In the genomic region with DNA sequence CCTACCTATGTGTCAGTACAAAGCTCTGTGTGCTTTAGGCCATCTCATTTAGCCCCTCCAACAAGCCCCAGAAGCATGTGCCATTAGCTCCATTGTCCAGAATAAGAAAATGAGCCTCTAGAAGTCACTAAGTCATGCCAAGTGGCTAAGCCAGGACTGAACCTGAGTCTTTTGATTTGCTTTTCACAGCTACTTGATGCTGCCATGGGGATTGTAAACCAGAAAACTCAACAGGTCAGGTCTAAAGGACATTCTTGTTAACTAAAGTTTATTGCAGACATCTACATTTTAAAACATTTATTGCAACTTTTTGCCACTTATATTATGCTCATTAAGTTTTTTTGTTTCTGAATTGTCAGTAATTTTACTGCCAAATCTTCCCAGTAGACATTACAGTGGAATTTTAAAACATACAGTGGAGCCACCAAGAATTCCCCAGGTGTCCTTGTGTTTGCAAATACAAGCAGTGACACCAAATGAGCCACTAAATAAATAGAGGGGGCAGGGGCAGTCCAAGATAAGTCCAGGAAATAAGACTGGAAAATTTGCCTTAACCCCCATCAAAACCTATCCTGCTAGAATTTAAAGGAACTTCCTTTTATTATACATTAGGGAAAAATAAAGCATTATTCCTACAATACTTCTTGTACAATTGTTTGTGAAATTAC, we compare ENCODE assay signal across 24 cellular contexts.
DNase-seq lines count a peak whose midpoint lies in the region; ATAC-seq, FAIRE-seq and TF ChIP-seq lines count a peak whose summit lies in the region.
"Had no signal": no experiment of that assay in that cellular context is flagged by ENCODE, and none has a peak within 500 bp of the region (broad histone marks: within the 10 kb centered on the region; RNA-seq: fewer than 3 reads in every experiment).

No MANE protein-coding gene starts in this region.

- no peak for TF ChIP-seq POLR2A in HepG2 (IDR thresholded peaks at IDR 0.05; ENCODE audit: insufficient read depth in 1 of 2, low read depth in 2 of 2, low read length in 2 of 2)

- FAIRE-seq in HepG2 (lab: Jason Lieb, UNC): no peak
- FAIRE-seq: A204.1, D721Med, GM12891, GM18507, H54 had no signal

- intact Hi-C loops in PC-3 (cut with micrococcal nuclease) (no loop called here), HepG2 (cut with micrococcal nuclease; ENCODE audit: unreplicated experiment) (no loop called here), head of caudate nucleus (cut with DNase I) (no loop called here)

- CTCF ChIA-PET in PC-3 (lab: Charles Lee): interaction anchor here (0.6 kb wide), 1 partner anchor 42 kb away, joined by 3 read pairs; no protein-coding TSS in a partner anchor
- CTCF ChIA-PET in HepG2 (lab: Yijun Ruan, JAX; ENCODE audit: low intra/inter-chr PET ratio, low total read pairs): no interaction called here

- peaks cover 26% of the 10 kb centered on the region for H3K4me1 ChIP-seq in PC-3 (ENCODE audit: insufficient read depth, low read length)
- peaks cover 30% of the 10 kb centered on the region for H3K4me1 ChIP-seq in HepG2 (ENCODE audit: insufficient read depth, low read length)
- H3K4me1 ChIP-seq: BLaER1 treated with 17β-estradiol and CSF1 and Interleukin-3, amounts not matched to agents 10 nM and 100 nM had no signal

- in situ Hi-C loops in HepG2 (cut with HindIII; ENCODE audit: extremely low pct_ligation_motif_present, low pct_unique_long_range_greater_than_20kb): no loop called here

- TF ChIP-seq EP300 in HepG2 (IDR thresholded peaks at IDR 0.05; ENCODE audit: low read depth in 2 of 2, low read length in 2 of 2) (no peak), HepG2 (CRISPR knock-in tag; IDR thresholded peaks at IDR 0.05; ENCODE audit: borderline replicate concordance) (no peak)

- H3K36me3 ChIP-seq in PC-3 (ENCODE audit: low read depth, low read length) (no peaks in the 10 kb centered on the region), HepG2 (replicated peaks in 1 of 2; ENCODE audit: control insufficient read depth in 1 of 2, insufficient read depth in 2 of 2, low read length in 2 of 2) (peaks cover 11 to 48% of the 10 kb centered on the region in 2 experiments)
- H3K36me3 ChIP-seq: HAP-1 had no signal

- H3K79me2 ChIP-seq in PC-3 (ENCODE audit: low read length): no peaks in the 10 kb centered on the region
- no peaks in the 10 kb centered on the region for H3K79me2 ChIP-seq in HepG2 (ENCODE audit: insufficient read depth, low read length)

- no peak overlapping the region for H3K4me3 ChIP-seq in PC-3 (ENCODE audit: low read length)
- H3K4me3 ChIP-seq in HepG2 (replicated peaks in 1 of 3; ENCODE audit: insufficient read depth in 1 of 3, low read depth in 2 of 3, low read length in 3 of 3): no peak overlapping the region
- H3K4me3 ChIP-seq: BLaER1 treated with 17β-estradiol and CSF1 and Interleukin-3, amounts not matched to agents 10 nM and 100 nM; HAP-1 had no signal

- no peaks in the 10 kb centered on the region for H3K9me2 ChIP-seq in PC-3 (replicated peaks; ENCODE audit: low read length)

- no peak overlapping the region for H3K27ac ChIP-seq in PC-3 (ENCODE audit: low read length)
- no peak overlapping the region for H3K27ac ChIP-seq in HepG2 (ENCODE audit: extremely low read length, insufficient read depth, low read length)
- H3K27ac ChIP-seq: 22Rv1; BLaER1 treated with 17β-estradiol and CSF1 and Interleukin-3, amounts not matched to agents 10 nM and 100 nM had no signal

- ATAC-seq in PC-3: peak; percentile 48
- no peak for ATAC-seq in HepG2

- H3K9me3 ChIP-seq in PC-3 (ENCODE audit: low read length) (no peaks in the 10 kb centered on the region), HepG2 (ENCODE audit: low read length) (no peaks in the 10 kb centered on the region)
- H3K9me3 ChIP-seq: BE2C had no signal

- H3K4me2 ChIP-seq in PC-3 (ENCODE audit: low read length): no peak overlapping the region
- H3K4me2 ChIP-seq in HepG2 (ENCODE audit: low read depth, low read length): no peak overlapping the region
- H3K4me2 ChIP-seq: BLaER1 treated with 17β-estradiol and CSF1 and Interleukin-3, amounts not matched to agents 10 nM and 100 nM had no signal

- BruUV-seq in PC-3 (replicated peaks; lab: Mats Ljungman, UMichigan): no TSS peak
- BruUV-seq in HepG2 (replicated peaks; lab: Mats Ljungman, UMichigan): no TSS peak

- H3K27me3 ChIP-seq in PC-3 (ENCODE audit: low read length) (no peaks in the 10 kb centered on the region), HepG2 (ENCODE audit: control insufficient read depth in 1 of 2, insufficient read depth in 2 of 2, low read length in 2 of 2) (no peaks in the 10 kb centered on the region)
- H3K27me3 ChIP-seq: BE2C; BLaER1 treated with 17β-estradiol and CSF1 and Interleukin-3, amounts not matched to agents 10 nM and 100 nM had no signal

- peak; percentile 2 for DNase-seq in DMS79 treated with DMSO at 0.1 percent for 48 hours (lab: John Stamatoyannopoulos, UW)
- no peak for DNase-seq in DMS79 (lab: John Stamatoyannopoulos, UW)
- peak; percentile 27 for DNase-seq in DMS53 (lab: John Stamatoyannopoulos, UW)
- peak; percentile 18 for DNase-seq in PC-3
- DNase-seq in HepG2 (ENCODE audit: low spot score): peak; percentile 3
- no peak for DNase-seq in UCSD-AML1 (lab: John Stamatoyannopoulos, UW; ENCODE audit: unreplicated experiment)
- no peak for DNase-seq in head of caudate nucleus
- DNase-seq in dermis blood vessel endothelial cell: no peak
- DNase-seq: AML-193; BE2C; CD4-positive, alpha-beta T cell; CD8-positive, alpha-beta memory T cell; DMS 273 treated with DMSO at 0.1 percent for 48 hours; GF-D8; GOT3; HFFc6 had no signal

- no peaks in the 10 kb centered on the region for H4K20me1 ChIP-seq in PC-3 (ENCODE audit: low read length)
- H4K20me1 ChIP-seq in HepG2 (ENCODE audit: insufficient read depth, low read length): peaks cover 12% of the 10 kb centered on the region; the same call in 1 of the 2 replicates
- H4K20me1 ChIP-seq: BLaER1 treated with 17β-estradiol and CSF1 and Interleukin-3, amounts not matched to agents 10 nM and 100 nM had no signal

- TF ChIP-seq CTCF in PC-3 (conservative IDR thresholded peaks at IDR 0.05; ENCODE audit: low read depth, low read length): no peak
- no peak for TF ChIP-seq CTCF in HepG2 (CRISPR knock-in tag; IDR thresholded peaks at IDR 0.05)

- TF ChIP-seq RAD21 in HepG2 (CRISPR knock-in tag; IDR thresholded peaks at IDR 0.05): no peak

- no peaks in the 10 kb centered on the region for H3F3A ChIP-seq in PC-3 (ENCODE audit: low read length, unreplicated experiment)

- H2AFZ ChIP-seq in PC-3 (ENCODE audit: low read length) (no peak overlapping the region), HepG2 (ENCODE audit: low read length) (no peak overlapping the region)

- POLR2A ChIA-PET in PC-3 (lab: Charles Lee; ENCODE audit: unreplicated experiment): interaction anchor here (0.6 kb wide), 1 partner anchor 83 kb away, joined by 3 read pairs; no protein-coding TSS in a partner anchor
- POLR2A ChIA-PET in HepG2 (lab: Yijun Ruan, JAX): no interaction called here

- no peak overlapping the region for H3K9ac ChIP-seq in PC-3 (ENCODE audit: low read length)
- H3K9ac ChIP-seq in HepG2 (ENCODE audit: insufficient read depth, low read depth, low read length): no peak overlapping the region
- H3K9ac ChIP-seq: BLaER1 treated with 17β-estradiol and CSF1 and Interleukin-3, amounts not matched to agents 10 nM and 100 nM had no signal

TF ChIP-seq in HepG2, 621 proteins besides CTCF, POLR2A, EP300 and RAD21 (continues in another document):
- TF ChIP-seq, protein P1, sequence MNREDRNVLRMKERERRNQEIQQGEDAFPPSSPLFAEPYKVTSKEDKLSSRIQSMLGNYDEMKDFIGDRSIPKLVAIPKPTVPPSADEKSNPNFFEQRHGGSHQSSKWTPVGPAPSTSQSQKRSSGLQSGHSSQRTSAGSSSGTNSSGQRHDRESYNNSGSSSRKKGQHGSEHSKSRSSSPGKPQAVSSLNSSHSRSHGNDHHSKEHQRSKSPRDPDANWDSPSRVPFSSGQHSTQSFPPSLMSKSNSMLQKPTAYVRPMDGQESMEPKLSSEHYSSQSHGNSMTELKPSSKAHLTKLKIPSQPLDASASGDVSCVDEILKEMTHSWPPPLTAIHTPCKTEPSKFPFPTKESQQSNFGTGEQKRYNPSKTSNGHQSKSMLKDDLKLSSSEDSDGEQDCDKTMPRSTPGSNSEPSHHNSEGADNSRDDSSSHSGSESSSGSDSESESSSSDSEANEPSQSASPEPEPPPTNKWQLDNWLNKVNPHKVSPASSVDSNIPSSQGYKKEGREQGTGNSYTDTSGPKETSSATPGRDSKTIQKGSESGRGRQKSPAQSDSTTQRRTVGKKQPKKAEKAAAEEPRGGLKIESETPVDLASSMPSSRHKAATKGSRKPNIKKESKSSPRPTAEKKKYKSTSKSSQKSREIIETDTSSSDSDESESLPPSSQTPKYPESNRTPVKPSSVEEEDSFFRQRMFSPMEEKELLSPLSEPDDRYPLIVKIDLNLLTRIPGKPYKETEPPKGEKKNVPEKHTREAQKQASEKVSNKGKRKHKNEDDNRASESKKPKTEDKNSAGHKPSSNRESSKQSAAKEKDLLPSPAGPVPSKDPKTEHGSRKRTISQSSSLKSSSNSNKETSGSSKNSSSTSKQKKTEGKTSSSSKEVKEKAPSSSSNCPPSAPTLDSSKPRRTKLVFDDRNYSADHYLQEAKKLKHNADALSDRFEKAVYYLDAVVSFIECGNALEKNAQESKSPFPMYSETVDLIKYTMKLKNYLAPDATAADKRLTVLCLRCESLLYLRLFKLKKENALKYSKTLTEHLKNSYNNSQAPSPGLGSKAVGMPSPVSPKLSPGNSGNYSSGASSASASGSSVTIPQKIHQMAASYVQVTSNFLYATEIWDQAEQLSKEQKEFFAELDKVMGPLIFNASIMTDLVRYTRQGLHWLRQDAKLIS (CRISPR knock-in tag; IDR thresholded peaks at IDR 0.05): no peak
- TF ChIP-seq SPEN (CRISPR knock-in tag; IDR thresholded peaks at IDR 0.05; ENCODE audit: low read depth) (no peak), SP4 (CRISPR knock-in tag; IDR thresholded peaks at IDR 0.05) (no peak), ZNF768 (CRISPR knock-in tag; IDR thresholded peaks at IDR 0.05) (no peak), ZNF335 (CRISPR knock-in tag; IDR thresholded peaks at IDR 0.05) (no peak), ZNF749 (CRISPR knock-in tag; IDR thresholded peaks at IDR 0.05; ENCODE audit: borderline replicate concordance) (no peak), ZNF674 (CRISPR knock-in tag; IDR thresholded peaks at IDR 0.05; ENCODE audit: low read depth) (no peak)
- TF ChIP-seq, protein P2, sequence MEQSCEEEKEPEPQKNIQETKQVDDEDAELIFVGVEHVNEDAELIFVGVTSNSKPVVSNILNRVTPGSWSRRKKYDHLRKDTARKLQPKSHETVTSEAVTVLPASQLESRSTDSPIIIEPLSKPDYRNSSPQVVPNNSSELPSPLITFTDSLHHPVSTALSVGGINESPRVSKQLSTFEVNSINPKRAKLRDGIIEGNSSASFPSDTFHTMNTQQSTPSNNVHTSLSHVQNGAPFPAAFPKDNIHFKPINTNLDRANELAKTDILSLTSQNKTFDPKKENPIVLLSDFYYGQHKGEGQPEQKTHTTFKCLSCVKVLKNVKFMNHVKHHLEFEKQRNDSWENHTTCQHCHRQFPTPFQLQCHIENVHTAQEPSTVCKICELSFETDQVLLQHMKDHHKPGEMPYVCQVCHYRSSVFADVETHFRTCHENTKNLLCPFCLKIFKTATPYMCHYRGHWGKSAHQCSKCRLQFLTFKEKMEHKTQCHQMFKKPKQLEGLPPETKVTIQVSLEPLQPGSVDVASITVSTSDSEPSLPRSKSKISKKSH (CRISPR knock-in tag; IDR thresholded peaks at IDR 0.05; ENCODE audit: borderline replicate concordance): no peak

Comparison
In these comparisons a context has a peak if more than half of its experiments do, and no peak if none do; other contexts are left out.
1. DNase-seq: peak in DMS79 treated with DMSO at 0.1 percent for 48 hours (single experiment), DMS53 (single experiment), PC-3 (single experiment) and HepG2 (single experiment); none in DMS79 (single experiment), UCSD-AML1 (single experiment), head of caudate nucleus (0 of 42) and dermis blood vessel endothelial cell (single experiment).